ENCODE assay signal across 1 cellular context in the genomic region with DNA sequence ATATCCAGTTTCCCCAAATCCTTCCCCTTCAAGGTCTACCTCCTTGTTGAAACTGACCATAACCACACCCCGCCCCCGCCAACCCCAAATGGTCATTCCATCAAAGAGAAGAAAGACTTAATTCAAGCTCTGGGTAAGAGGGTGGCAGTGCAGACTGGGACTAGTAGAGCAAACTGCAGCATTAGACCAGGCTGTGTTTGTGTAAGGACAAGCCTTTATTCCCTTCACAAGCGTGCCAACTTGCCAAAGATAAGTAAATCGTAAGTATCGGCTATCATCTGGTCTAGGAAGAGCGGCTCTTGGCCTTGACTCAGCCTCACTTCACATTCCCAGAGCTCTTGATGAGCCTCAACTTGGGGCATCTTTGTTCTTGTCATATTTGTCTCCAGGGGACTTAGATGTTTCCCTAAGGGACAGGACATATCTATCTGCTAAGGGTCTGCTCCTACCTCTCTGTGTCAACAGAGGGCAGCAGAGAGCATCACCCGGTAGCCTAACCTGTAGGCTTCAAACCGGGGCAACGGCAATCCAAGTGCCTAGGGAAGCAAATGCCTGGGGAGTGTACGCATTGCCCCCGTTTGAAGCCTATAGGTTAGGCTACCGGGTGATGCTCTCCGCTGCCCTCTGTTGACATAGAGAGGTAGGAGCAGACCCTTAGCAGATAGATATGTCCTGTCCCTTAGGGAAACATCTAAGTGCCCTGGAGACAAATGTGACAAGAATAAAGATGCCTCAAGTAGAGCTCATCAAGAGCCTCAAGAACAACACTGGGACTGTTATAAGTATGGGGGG.
TF ChIP-seq lines count a peak whose summit lies in the region.

No MANE protein-coding gene starts in this region.

TF ChIP-seq in GM12878, 131 proteins besides CTCF, POLR2A, EP300 and RAD21:
- peak; percentile 42; the same call in 1 of the 2 replicates for TF ChIP-seq YY1 (IDR thresholded peaks at IDR 0.05; ENCODE audit: low read depth, low read length)
- 0 out of 2 replicates have a peak, but pooled peaks have one; percentile 24 for TF ChIP-seq IKZF1 (conservative IDR thresholded peaks at IDR 0.05)
- TF ChIP-seq EED (IDR thresholded peaks at IDR 0.05; ENCODE audit: low read depth), result 0 out of 2 replicates have a peak, but pooled peaks have one; percentile 22
- TF ChIP-seq SUPT20H (IDR thresholded peaks at IDR 0.05; ENCODE audit: borderline replicate concordance, control insufficient read depth, low read depth, low read length), result no peak
- TF ChIP-seq SMARCA5 (IDR thresholded peaks at IDR 0.05), result peak; percentile 90
- TF ChIP-seq SMC3 (IDR thresholded peaks at IDR 0.05; ENCODE audit: borderline replicate concordance, low read length), result peak; percentile 52; the same call in 1 of the 2 replicates
- no peak for TF ChIP-seq CHD2 (IDR thresholded peaks at IDR 0.05; ENCODE audit: borderline replicate concordance, low read depth, low read length)
